Comparison of ENCODE assay signal across 1 cellular context in genomic region chr15:38050988-38051387, GRCh38.
TF ChIP-seq lines count a peak whose summit lies in the region.

No MANE protein-coding gene starts in this region.

TF ChIP-seq in endothelial cell of umbilical vein, 7 proteins besides CTCF, POLR2A, EP300 and RAD21:
- TF ChIP-seq GATA2 (IDR thresholded peaks at IDR 0.05; ENCODE audit: insufficient read depth, insufficient read length, low read depth, low read length) (no peak), EZH2 (IDR thresholded peaks at IDR 0.05; ENCODE audit: borderline replicate concordance, low read depth, low read length, severe bottlenecking) (no peak), MAX (IDR thresholded peaks at IDR 0.05; ENCODE audit: insufficient read depth, insufficient read length) (no peak), FOS (IDR thresholded peaks at IDR 0.05; ENCODE audit: borderline replicate concordance, insufficient read depth, low read length) (no peak)
TF ChIP-seq in endothelial cell of umbilical vein: peak in this region for 0.
